ENCODE assay signal across 11 cellular contexts in genomic region chr9:100364013-100364412, GRCh38.
"Had no signal": no experiment of that assay in that cellular context is flagged by ENCODE, and none has a peak within 500 bp of the region (broad histone marks: within the 10 kb centered on the region; RNA-seq: fewer than 3 reads in every experiment).

No MANE protein-coding gene starts in this region.

- FAIRE-seq: H1, H54 had no signal

- H2AFZ ChIP-seq: GM23248, GM23338 had no signal

- H3K9me3 Mint-ChIP-seq: HFFc6 had no signal

- DNase-seq: GM23248, GOT3, H7, H9, HCEC 1CT, HFFc6 had no signal

- H3K4me3 ChIP-seq: GM23248, GM23338, HAP-1 had no signal

- H3K27ac Mint-ChIP-seq: GM23338, H9, HFFc6 had no signal

- H3K9me3 ChIP-seq: HAP-1 had no signal

- H3K4me3 Mint-ChIP-seq: GM23338, H9, HFFc6 had no signal

- H3K27ac ChIP-seq: GM23248 had no signal

- H3K9ac ChIP-seq: GM23248 had no signal

- ATAC-seq: GM23338, HCT116 had no signal

- H3K36me3 ChIP-seq: HAP-1 had no signal

- H3K4me2 ChIP-seq: GM23338 had no signal
